8 cellular contexts compared by ENCODE assay signal in the genomic region with DNA sequence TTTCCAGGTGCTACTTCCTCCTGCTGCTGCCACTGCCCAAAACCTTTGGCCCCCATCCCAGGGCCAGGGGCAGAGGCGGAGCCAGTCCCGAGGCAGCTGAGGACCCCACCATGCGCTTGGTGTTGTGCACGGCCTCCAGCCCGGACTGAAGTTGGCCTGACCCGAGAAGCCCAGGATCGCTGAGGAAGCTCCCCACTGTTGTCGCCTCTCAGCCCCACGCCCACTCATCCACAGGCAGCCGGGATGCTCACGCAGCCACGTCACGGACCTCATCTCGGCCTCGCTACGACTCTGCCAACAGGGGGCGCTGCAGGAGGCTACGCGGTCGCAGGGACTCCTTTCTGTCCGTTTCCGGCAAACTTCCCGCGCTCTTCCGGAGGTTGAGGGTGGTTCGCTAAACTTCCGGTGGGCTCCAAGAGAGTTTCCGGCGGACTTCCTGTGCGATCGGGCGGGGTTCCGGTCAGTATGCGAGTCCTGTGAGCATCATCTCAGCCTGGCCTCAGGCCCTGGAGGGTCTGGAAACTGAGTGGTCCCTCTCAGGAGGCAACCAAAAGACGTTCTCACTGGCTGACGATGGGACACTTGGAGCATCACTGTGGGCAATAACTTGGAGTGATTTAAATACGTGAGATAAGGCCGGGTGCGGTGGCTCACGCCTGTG. TPM values are rescaled to one million over a fixed set of nuclear protein-coding genes. Genes with fewer than 3 reads are reported as not detected.
DNase-seq lines count a peak whose midpoint lies in the region; ATAC-seq and TF ChIP-seq lines count a peak whose summit lies in the region.

No MANE protein-coding gene starts in this region.

- in situ Hi-C loops in KBM-7 (cut with MboI; ENCODE audit: low pct_unique_long_range_greater_than_20kb, low sequenced_read_pairs): no loop called here

- no peak overlapping the region for H3K27ac ChIP-seq in A673 (ENCODE audit: low read depth, low read length, poor library complexity, severe bottlenecking)
- peak overlapping the region; percentile 53 for H3K27ac ChIP-seq in naive thymus-derived CD4-positive, alpha-beta T cell (ENCODE audit: low read depth, low read length)

- no peaks in the 10 kb centered on the region for H3K9me3 ChIP-seq in A673 (ENCODE audit: low read depth, low read length, poor library complexity, severe bottlenecking)
- no peaks in the 10 kb centered on the region for H3K9me3 ChIP-seq in naive thymus-derived CD4-positive, alpha-beta T cell (ENCODE audit: control insufficient read depth in 2 of 3, low read length in 3 of 3)

- DNase-seq in A673 (ENCODE audit: low spot score): peak; percentile 82
- DNase-seq in KBM-7: peak; percentile 66
- peak; percentile 89 for DNase-seq in activated CD8-positive, alpha-beta T cell treated with anti-CD3 and anti-CD28 coated beads for 36 hours
- DNase-seq in effector CD8-positive, alpha-beta T cell (lab: John Stamatoyannopoulos, UW): peak; percentile 28
- DNase-seq in naive thymus-derived CD4-positive, alpha-beta T cell: peak; percentile 41 to 73 (median 56)
- peak; percentile 91 for DNase-seq in stimulated activated naive CD8-positive, alpha-beta T cell treated with anti-CD3 and anti-CD28 coated beads, Interleukin-15, Interleukin-2, amounts not matched to agents 100 U/mL and 50 U/mL, for 24 hours
- no peak for DNase-seq in occipital lobe (lab: John Stamatoyannopoulos, UW)

- CTCF ChIA-PET in A673 (lab: Charles Lee): no interaction called here
- CTCF ChIA-PET in activated CD8-positive, alpha-beta T cell treated with anti-CD3 and anti-CD28 coated beads for 36 hours (lab: Charles Lee): interaction anchor here (0.8 to 4.7 kb wide), 6 partner anchors 12 to 64 kb away, joined by 3 to 42 read pairs (median 4); no protein-coding TSS in a partner anchor
- CTCF ChIA-PET in naive thymus-derived CD4-positive, alpha-beta T cell (lab: Charles Lee): interaction anchor here (1.1 kb wide), 1 partner anchor 26 kb away, joined by 6 read pairs; no protein-coding TSS in a partner anchor

- H3K27ac Mint-ChIP-seq in activated CD8-positive, alpha-beta T cell treated with anti-CD3 and anti-CD28 coated beads for 36 hours: peak overlapping the region; percentile 92
- peak overlapping the region; percentile 75 to 95 (median 88) for H3K27ac Mint-ChIP-seq in naive thymus-derived CD4-positive, alpha-beta T cell

- H3K4me1 Mint-ChIP-seq in activated CD8-positive, alpha-beta T cell treated with anti-CD3 and anti-CD28 coated beads for 36 hours (ENCODE audit: low read depth): peaks cover 42% of the 10 kb centered on the region
- H3K4me1 Mint-ChIP-seq in naive thymus-derived CD4-positive, alpha-beta T cell: peaks cover 11 to 51% (median 30%) of the 10 kb centered on the region in 7 donors

- TF ChIP-seq CTCF in A673 (conservative IDR thresholded peaks at IDR 0.05; ENCODE audit: low read depth, low read length): peak; percentile 84
- peak; percentile 97 for TF ChIP-seq CTCF in activated CD8-positive, alpha-beta T cell treated with anti-CD3 and anti-CD28 coated beads for 36 hours (IDR thresholded peaks at IDR 0.05)

- POLR2A ChIA-PET in A673 (lab: Charles Lee; ENCODE audit: low non-redundant PET): no interaction called here
- POLR2A ChIA-PET in activated CD8-positive, alpha-beta T cell treated with anti-CD3 and anti-CD28 coated beads for 36 hours (lab: Charles Lee): interaction anchor here (0.7 to 2.0 kb wide), 4 partner anchors 19 to 40 kb away, joined by 3 to 9 read pairs (median 4); no protein-coding TSS in a partner anchor
- POLR2A ChIA-PET in naive thymus-derived CD4-positive, alpha-beta T cell (lab: Charles Lee): interaction anchor here (0.7 kb wide), 1 partner anchor 66 kb away, joined by 3 read pairs; no protein-coding TSS in a partner anchor

- intact Hi-C loops in A673 (cut with micrococcal nuclease; ENCODE audit: unreplicated experiment): no loop called here
- intact Hi-C loops in activated CD8-positive, alpha-beta T cell treated with anti-CD3 and anti-CD28 coated beads for 36 hours (cut with micrococcal nuclease): no loop called here
- intact Hi-C loops in naive thymus-derived CD4-positive, alpha-beta T cell (cut with micrococcal nuclease): loop anchor here in 1 of 2 donors (1.0 kb wide), 1 partner anchor 26 kb away; no protein-coding TSS in a partner anchor

- H3K4me3 ChIP-seq in A673 (ENCODE audit: low read depth, low read length, poor library complexity, severe bottlenecking): no peak overlapping the region
- H3K4me3 ChIP-seq in naive thymus-derived CD4-positive, alpha-beta T cell (ENCODE audit: low read length): peak overlapping the region; percentile 51

- H3K27me3 Mint-ChIP-seq in activated CD8-positive, alpha-beta T cell treated with anti-CD3 and anti-CD28 coated beads for 36 hours: no peaks in the 10 kb centered on the region
- H3K27me3 Mint-ChIP-seq in naive thymus-derived CD4-positive, alpha-beta T cell: no peaks in the 10 kb centered on the region

- no peaks in the 10 kb centered on the region for H3K36me3 Mint-ChIP-seq in activated CD8-positive, alpha-beta T cell treated with anti-CD3 and anti-CD28 coated beads for 36 hours (ENCODE audit: low read depth)
- H3K36me3 Mint-ChIP-seq in naive thymus-derived CD4-positive, alpha-beta T cell: no peaks in the 10 kb centered on the region

- no peaks in the 10 kb centered on the region for H3K27me3 ChIP-seq in A673 (replicated peaks; ENCODE audit: insufficient read depth, low read depth, low read length, poor library complexity)
- H3K27me3 ChIP-seq in naive thymus-derived CD4-positive, alpha-beta T cell (ENCODE audit: control insufficient read depth in 2 of 2, insufficient read depth in 2 of 2, low read length in 2 of 2): no peaks in the 10 kb centered on the region

- no peaks in the 10 kb centered on the region for H3K36me3 ChIP-seq in A673 (ENCODE audit: insufficient read depth, low read length, poor library complexity, severe bottlenecking)
- H3K36me3 ChIP-seq in naive thymus-derived CD4-positive, alpha-beta T cell (ENCODE audit: control insufficient read depth in 2 of 3, insufficient read depth in 3 of 3, low read length in 3 of 3): no peaks in the 10 kb centered on the region

- no peaks in the 10 kb centered on the region for H3K4me1 ChIP-seq in A673 (ENCODE audit: insufficient read depth, low read length, poor library complexity, severe bottlenecking)
- peaks cover 30 to 37% of the 10 kb centered on the region in 2 donors for H3K4me1 ChIP-seq in naive thymus-derived CD4-positive, alpha-beta T cell (ENCODE audit: control insufficient read depth in 2 of 2, insufficient read depth in 2 of 2, low read length in 2 of 2)

- BruUV-seq in A673 (replicated peaks; lab: Mats Ljungman, UMichigan): no TSS peak

- peak overlapping the region; percentile 67 for H3K4me3 Mint-ChIP-seq in activated CD8-positive, alpha-beta T cell treated with anti-CD3 and anti-CD28 coated beads for 36 hours
- H3K4me3 Mint-ChIP-seq in naive thymus-derived CD4-positive, alpha-beta T cell: peak overlapping the region; percentile 46 to 75 (median 60)

- H3K9me3 Mint-ChIP-seq in activated CD8-positive, alpha-beta T cell treated with anti-CD3 and anti-CD28 coated beads for 36 hours: peaks cover 2% of the 10 kb centered on the region
- no peaks in the 10 kb centered on the region for H3K9me3 Mint-ChIP-seq in naive thymus-derived CD4-positive, alpha-beta T cell

- ATAC-seq in activated CD8-positive, alpha-beta T cell treated with anti-CD3 and anti-CD28 coated beads for 36 hours: peak; percentile 61
- ATAC-seq in naive thymus-derived CD4-positive, alpha-beta T cell: peak; percentile 78
- peak; percentile 68 for ATAC-seq in stimulated activated naive CD8-positive, alpha-beta T cell treated with anti-CD3 and anti-CD28 coated beads, Interleukin-15, Interleukin-2, amounts not matched to agents 100 U/mL and 50 U/mL, for 24 hours
- ATAC-seq in GM21723 (IDR thresholded peaks at IDR 0.05; ENCODE audit: unreplicated experiment): no peak

RNA-seq across cellular contexts. Expression of gene ZG16B, which starts 12.4 kb away (rescaled TPM):
- not detected in 2 replicates for total RNA-seq in A673 (2021)
- total RNA-seq in activated CD8-positive, alpha-beta T cell treated with anti-CD3 and anti-CD28 coated beads for 36 hours: 1 to 10 TPM in 1 of 2 experiments, under 1 TPM in 1; 0.97 to 2.1 TPM
- 10 to 100 TPM in 1 of 5 experiments, 1 to 10 TPM in 1, not detected in 3; 2.3 to 17.2 TPM for total RNA-seq in naive thymus-derived CD4-positive, alpha-beta T cell
- not detected for polyA plus RNA-seq in naive thymus-derived CD4-positive, alpha-beta T cell
- total RNA-seq in occipital lobe: 0.47 TPM

RNA-seq across cellular contexts. Expression of gene PRSS22, which starts 15.5 kb away (rescaled TPM):
- total RNA-seq in A673 (2021) (not detected in 2 replicates), occipital lobe (not detected)
- not detected for total RNA-seq in activated CD8-positive, alpha-beta T cell treated with anti-CD3 and anti-CD28 coated beads for 36 hours
- total RNA-seq in naive thymus-derived CD4-positive, alpha-beta T cell: under 1 TPM in 2 of 5 experiments, not detected in 3; 0.59 to 0.72 TPM
- polyA plus RNA-seq in naive thymus-derived CD4-positive, alpha-beta T cell: not detected

RNA-seq across cellular contexts. Expression of gene PRSS21, which starts 25.4 kb away (rescaled TPM):
- total RNA-seq in A673 (2021) (not detected in 2 replicates), occipital lobe (not detected)
- total RNA-seq in activated CD8-positive, alpha-beta T cell treated with anti-CD3 and anti-CD28 coated beads for 36 hours: 10 to 100 TPM; 11.3 to 12.5 TPM
- 1 to 10 TPM in 4 of 5 experiments, not detected in 1; 1.1 to 7.9 (median 1.4) TPM for total RNA-seq in naive thymus-derived CD4-positive, alpha-beta T cell
- 10 to 100 TPM in 1 of 2 donors, 1 to 10 TPM in 1; 1.9 to 11.2 TPM for polyA plus RNA-seq in naive thymus-derived CD4-positive, alpha-beta T cell

RNA-seq across cellular contexts. Expression of gene FLYWCH2, which starts 40.5 kb away (rescaled TPM):
- total RNA-seq in A673 (2021): 23.9 and 28.5 TPM in 2 replicates
- total RNA-seq in activated CD8-positive, alpha-beta T cell treated with anti-CD3 and anti-CD28 coated beads for 36 hours: 10 to 100 TPM; 18.9 to 19.3 TPM
- total RNA-seq in naive thymus-derived CD4-positive, alpha-beta T cell: 10 to 100 TPM; 13.6 to 30.4 (median 24.0) TPM
- 10 to 100 TPM; 24.8 to 26.8 TPM for polyA plus RNA-seq in naive thymus-derived CD4-positive, alpha-beta T cell
- 43.8 TPM for total RNA-seq in occipital lobe

RNA-seq across cellular contexts. Expression of gene PRSS41, which starts 44.2 kb away (rescaled TPM):
- total RNA-seq in A673 (2021) (not detected in 2 replicates), occipital lobe (not detected)
- total RNA-seq in activated CD8-positive, alpha-beta T cell treated with anti-CD3 and anti-CD28 coated beads for 36 hours: not detected
- not detected for total RNA-seq in naive thymus-derived CD4-positive, alpha-beta T cell
- polyA plus RNA-seq in naive thymus-derived CD4-positive, alpha-beta T cell: not detected
